Comparison of ENCODE assay signal across 2 cellular contexts in the genomic region with DNA sequence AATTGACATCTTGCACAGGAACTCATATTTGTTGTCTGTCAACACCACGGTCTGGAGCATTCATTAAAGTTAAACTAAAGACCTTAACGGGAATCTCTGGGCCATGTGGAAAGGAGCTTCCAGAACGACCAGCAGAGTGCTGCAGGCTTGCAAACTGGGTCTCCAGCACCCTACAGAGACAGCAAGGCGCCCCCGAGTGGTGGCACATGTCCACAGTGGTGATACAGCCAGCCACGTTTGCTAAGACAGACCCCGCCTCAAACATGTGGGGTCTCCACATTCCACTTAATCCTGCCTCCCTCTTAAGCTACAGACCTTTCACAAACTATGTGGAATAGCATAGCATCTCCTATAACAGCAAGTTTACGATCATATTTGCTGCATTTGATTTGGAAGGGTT.
TF ChIP-seq lines count a peak whose summit lies in the region.

No MANE protein-coding gene starts in this region.

TF ChIP-seq in SK-N-SH, 30 proteins besides CTCF, POLR2A, EP300 and RAD21 (continued from another document):
- TF ChIP-seq, protein P1, sequence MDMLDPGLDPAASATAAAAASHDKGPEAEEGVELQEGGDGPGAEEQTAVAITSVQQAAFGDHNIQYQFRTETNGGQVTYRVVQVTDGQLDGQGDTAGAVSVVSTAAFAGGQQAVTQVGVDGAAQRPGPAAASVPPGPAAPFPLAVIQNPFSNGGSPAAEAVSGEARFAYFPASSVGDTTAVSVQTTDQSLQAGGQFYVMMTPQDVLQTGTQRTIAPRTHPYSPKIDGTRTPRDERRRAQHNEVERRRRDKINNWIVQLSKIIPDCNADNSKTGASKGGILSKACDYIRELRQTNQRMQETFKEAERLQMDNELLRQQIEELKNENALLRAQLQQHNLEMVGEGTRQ (IDR thresholded peaks at IDR 0.05; ENCODE audit: borderline replicate concordance, low read depth, low read length): no peak
- TF ChIP-seq YY1 (IDR thresholded peaks at IDR 0.05; ENCODE audit: low read depth) (no peak), SMC3 (IDR thresholded peaks at IDR 0.05; ENCODE audit: low read depth, low read length) (no peak), RFX5 (IDR thresholded peaks at IDR 0.05; ENCODE audit: low read length) (no peak)

TF ChIP-seq in SK-N-SH treated with all-trans-retinoic acid at 6 μM for 48 hours, 23 proteins besides CTCF, POLR2A, EP300 and RAD21 (continued from another document):
- TF ChIP-seq, protein P2, sequence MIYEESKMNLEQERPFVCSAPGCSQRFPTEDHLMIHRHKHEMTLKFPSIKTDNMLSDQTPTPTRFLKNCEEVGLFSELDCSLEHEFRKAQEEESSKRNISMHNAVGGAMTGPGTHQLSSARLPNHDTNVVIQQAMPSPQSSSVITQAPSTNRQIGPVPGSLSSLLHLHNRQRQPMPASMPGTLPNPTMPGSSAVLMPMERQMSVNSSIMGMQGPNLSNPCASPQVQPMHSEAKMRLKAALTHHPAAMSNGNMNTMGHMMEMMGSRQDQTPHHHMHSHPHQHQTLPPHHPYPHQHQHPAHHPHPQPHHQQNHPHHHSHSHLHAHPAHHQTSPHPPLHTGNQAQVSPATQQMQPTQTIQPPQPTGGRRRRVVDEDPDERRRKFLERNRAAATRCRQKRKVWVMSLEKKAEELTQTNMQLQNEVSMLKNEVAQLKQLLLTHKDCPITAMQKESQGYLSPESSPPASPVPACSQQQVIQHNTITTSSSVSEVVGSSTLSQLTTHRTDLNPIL (CRISPR knock-in tag; IDR thresholded peaks at IDR 0.05; ENCODE audit: low read depth): no peak
- TF ChIP-seq ZFP3 (CRISPR knock-in tag; IDR thresholded peaks at IDR 0.05) (no peak), OSR1 (CRISPR knock-in tag; IDR thresholded peaks at IDR 0.05) (no peak)
TF ChIP-seq in SK-N-SH treated with all-trans-retinoic acid at 6 μM for 48 hours: peak in this region for 0.
